29 cellular contexts compared by ENCODE assay signal in genomic region chr19:23481043-23481442, GRCh38.
A peak's percentile ranks its signal among the peaks of the same experiment; 100 is the strongest.
DNase-seq lines count a peak whose midpoint lies in the region; ATAC-seq, FAIRE-seq and TF ChIP-seq lines count a peak whose summit lies in the region.
"Had no signal": no experiment of that assay in that cellular context is flagged by ENCODE, and none has a peak within 500 bp of the region (broad histone marks: within the 10 kb centered on the region; RNA-seq: fewer than 3 reads in every experiment).

No MANE protein-coding gene starts in this region.

- no peak overlapping the region for H3K27ac Mint-ChIP-seq in activated CD8-positive, alpha-beta memory T cell treated with anti-CD3 and anti-CD28 coated beads, Interleukin-2, amount 10 ng/mL, durations not matched to agents 7 days and 5 days
- H3K27ac Mint-ChIP-seq: activated CD4-positive, alpha-beta T cell treated with anti-CD3 and anti-CD28 coated beads for 36 hours; activated naive CD4-positive, alpha-beta T cell treated with anti-CD3 and anti-CD28 coated beads for 36 hours; natural killer cell treated with Interleukin-12 subunit alpha and Interleukin-12 subunit beta and Interleukin-15 and Interleukin-18, amount 100 ng/mL, for 72 hours; stimulated activated naive CD8-positive, alpha-beta T cell treated with anti-CD3 and anti-CD28 coated beads, Interleukin-15, Interleukin-2, amounts not matched to agents 100 ng/mL and 50 ng/mL, for 24 hours had no signal

- intact Hi-C loops in pancreas (cut with DNase I) = no loop called here

- no peaks in the 10 kb centered on the region for H3K36me3 ChIP-seq in pancreas
- H3K36me3 ChIP-seq: heart right ventricle, left lung, MG63, ovary, tibial artery had no signal

- H3K9me3 ChIP-seq in pancreas = no peaks in the 10 kb centered on the region
- H3K9me3 ChIP-seq: MG63, tibial artery had no signal

- no peaks in the 10 kb centered on the region for H3K4me1 Mint-ChIP-seq in activated CD8-positive, alpha-beta memory T cell treated with anti-CD3 and anti-CD28 coated beads, Interleukin-2, amount 10 ng/mL, durations not matched to agents 7 days and 5 days
- H3K4me1 Mint-ChIP-seq: activated CD4-positive, alpha-beta T cell treated with anti-CD3 and anti-CD28 coated beads for 36 hours; central memory CD8-positive, alpha-beta T cell had no signal

- no peaks in the 10 kb centered on the region for H3K36me3 Mint-ChIP-seq in activated CD8-positive, alpha-beta memory T cell treated with anti-CD3 and anti-CD28 coated beads, Interleukin-2, amount 10 ng/mL, durations not matched to agents 7 days and 5 days

- peak; percentile 27 for DNase-seq in NCI-H2171 treated with DMSO at 0.1 percent for 48 hours (lab: John Stamatoyannopoulos, UW)
- DNase-seq in NCI-H2171 (lab: John Stamatoyannopoulos, UW) = no peak
- DNase-seq in NCI-H1105 (lab: John Stamatoyannopoulos, UW) = peak; percentile 51
- peak; percentile 71 to 90 for DNase-seq in SHP77 (lab: John Stamatoyannopoulos, UW)
- no peak for DNase-seq in pancreas
- DNase-seq in activated CD8-positive, alpha-beta memory T cell treated with anti-CD3 and anti-CD28 coated beads, Interleukin-2, amount 10 ng/mL, durations not matched to agents 7 days and 5 days = no peak
- no peak for DNase-seq in omental fat pad (ENCODE audit: low spot score)
- no peak for DNase-seq in RKO (ENCODE audit: low spot score)
- DNase-seq: activated CD4-positive, alpha-beta T cell treated with anti-CD3 and anti-CD28 coated beads for 36 hours; activated CD8-positive, alpha-beta memory T cell treated with anti-CD3 and anti-CD28 coated beads for 24 hours; activated naive CD4-positive, alpha-beta T cell treated with anti-CD3 and anti-CD28 coated beads for 36 hours; activated T-cell treated with anti-CD3 and anti-CD28 coated beads, Interleukin-2, amount 50 U/mL, for 48 hours; aorta; Caco-2; heart right ventricle; left lung; MG63; ovary; right cardiac atrium; stimulated activated CD4-positive, alpha-beta T cell treated with anti-CD3 and anti-CD28 coated beads, Interleukin-12 subunit alpha, Interleukin-12 subunit beta, amount 100 ng/mL, for 4 hours; T-helper 1 cell; tibial artery had no signal

- no peaks in the 10 kb centered on the region for H3K27me3 ChIP-seq in pancreas
- H3K27me3 ChIP-seq: heart right ventricle, left lung, MG63, ovary, tibial artery had no signal

- no peaks in the 10 kb centered on the region for H3K27me3 Mint-ChIP-seq in activated CD8-positive, alpha-beta memory T cell treated with anti-CD3 and anti-CD28 coated beads, Interleukin-2, amount 10 ng/mL, durations not matched to agents 7 days and 5 days
- H3K27me3 Mint-ChIP-seq: activated CD4-positive, alpha-beta T cell treated with anti-CD3 and anti-CD28 coated beads for 36 hours; natural killer cell treated with Interleukin-12 subunit alpha and Interleukin-12 subunit beta and Interleukin-15 and Interleukin-18, amount 100 ng/mL, for 72 hours had no signal

- TF ChIP-seq CTCF in pancreas (IDR thresholded peaks at IDR 0.05) (no peak), omental fat pad (IDR thresholded peaks at IDR 0.05) (no peak)

- ATAC-seq in pancreas = peak; percentile 43 to 76 (median 53)
- ATAC-seq in activated CD8-positive, alpha-beta memory T cell treated with anti-CD3 and anti-CD28 coated beads, Interleukin-2, amount 10 ng/mL, durations not matched to agents 7 days and 5 days = no peak
- no peak for ATAC-seq in omental fat pad (ENCODE audit: low FRiP score)
- ATAC-seq: A549; activated CD4-positive, alpha-beta T cell treated with anti-CD3 and anti-CD28 coated beads for 36 hours; heart right ventricle; left lung; natural killer cell treated with Interleukin-12 subunit alpha and Interleukin-12 subunit beta and Interleukin-15 and Interleukin-18, amount 100 ng/mL, for 72 hours; right cardiac atrium had no signal

- H3K4me3 Mint-ChIP-seq in activated CD8-positive, alpha-beta memory T cell treated with anti-CD3 and anti-CD28 coated beads, Interleukin-2, amount 10 ng/mL, durations not matched to agents 7 days and 5 days = no peak overlapping the region
- H3K4me3 Mint-ChIP-seq: activated CD4-positive, alpha-beta T cell treated with anti-CD3 and anti-CD28 coated beads for 36 hours; activated naive CD4-positive, alpha-beta T cell treated with anti-CD3 and anti-CD28 coated beads for 36 hours; central memory CD8-positive, alpha-beta T cell; natural killer cell treated with Interleukin-12 subunit alpha and Interleukin-12 subunit beta and Interleukin-15 and Interleukin-18, amount 100 ng/mL, for 72 hours; stimulated activated naive CD8-positive, alpha-beta T cell treated with anti-CD3 and anti-CD28 coated beads, Interleukin-15, Interleukin-2, amounts not matched to agents 100 ng/mL and 50 ng/mL, for 24 hours had no signal

- CTCF ChIA-PET in activated CD8-positive, alpha-beta memory T cell treated with anti-CD3 and anti-CD28 coated beads, Interleukin-2, amount 10 ng/mL, durations not matched to agents 7 days and 5 days (lab: Charles Lee) = no interaction called here

- no peaks in the 10 kb centered on the region for H3K4me1 ChIP-seq in pancreas
- H3K4me1 ChIP-seq: A549, Caco-2, heart right ventricle, left lung, tibial artery had no signal

- no peak overlapping the region for H3K27ac ChIP-seq in pancreas
- H3K27ac ChIP-seq: A549, heart right ventricle, left lung, ovary, tibial artery had no signal

- peaks cover 23% of the 10 kb centered on the region for H3K9me3 Mint-ChIP-seq in activated CD8-positive, alpha-beta memory T cell treated with anti-CD3 and anti-CD28 coated beads, Interleukin-2, amount 10 ng/mL, durations not matched to agents 7 days and 5 days (ENCODE audit: low read depth)

- no peak for FAIRE-seq in pancreas (lab: Jason Lieb, UNC)
- FAIRE-seq: A549, endothelial cell of umbilical vein, GM18507, TTC549 had no signal

- H3K4me3 ChIP-seq in pancreas = no peak overlapping the region
- H3K4me3 ChIP-seq: A549, heart right ventricle, left lung, MG63, ovary, tibial artery had no signal

- 1 to 4% methylated on average over 2 of the region's 2 CpGs for WGBS in pancreas, 2 donors

Comparison
In these comparisons a context has a peak if more than half of its experiments do, and no peak if none do; other contexts are left out.
1. DNase-seq: peak in NCI-H2171 treated with DMSO at 0.1 percent for 48 hours (single experiment), NCI-H1105 (single experiment) and SHP77 (2 of 2); none in NCI-H2171 (single experiment), pancreas (0 of 6), activated CD8-positive, alpha-beta memory T cell treated with anti-CD3 and anti-CD28 coated beads, Interleukin-2, amount 10 ng/mL, durations not matched to agents 7 days and 5 days (single experiment), omental fat pad (single experiment) and RKO (single experiment).
2. ATAC-seq: peak in pancreas (4 of 4); none in activated CD8-positive, alpha-beta memory T cell treated with anti-CD3 and anti-CD28 coated beads, Interleukin-2, amount 10 ng/mL, durations not matched to agents 7 days and 5 days (single experiment) and omental fat pad (single experiment).